Comparison of ENCODE assay signal across 1 cellular context in the genomic region with DNA sequence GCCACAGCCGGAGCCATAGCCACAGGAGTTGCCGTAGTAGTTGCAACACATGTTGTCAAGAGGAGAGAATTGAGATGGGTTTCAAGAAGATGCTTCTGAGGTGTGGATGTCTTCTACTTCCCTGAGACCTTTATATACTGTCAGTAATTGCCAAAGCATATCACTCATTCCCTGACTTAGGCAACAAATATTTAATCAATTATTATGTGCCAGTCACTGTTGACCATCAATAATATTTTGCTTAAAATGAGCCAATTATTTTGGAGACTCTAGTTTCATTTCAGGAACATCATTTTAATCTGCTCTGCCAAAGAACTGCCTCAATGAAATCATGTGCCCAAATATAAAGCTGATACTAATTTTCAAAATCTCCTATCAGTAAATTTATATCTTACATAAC.
FAIRE-seq lines count a peak whose summit lies in the region.

A gene (minus strand): TSS at position 101 of the 400 bp plus-strand sequence. CDS start 50 bp downstream, at position 51.

- FAIRE-seq in endometrium (lab: Jason Lieb, UNC) = peak; percentile 31
